Comparison of ENCODE assay signal across 11 cellular contexts in the genomic region with DNA sequence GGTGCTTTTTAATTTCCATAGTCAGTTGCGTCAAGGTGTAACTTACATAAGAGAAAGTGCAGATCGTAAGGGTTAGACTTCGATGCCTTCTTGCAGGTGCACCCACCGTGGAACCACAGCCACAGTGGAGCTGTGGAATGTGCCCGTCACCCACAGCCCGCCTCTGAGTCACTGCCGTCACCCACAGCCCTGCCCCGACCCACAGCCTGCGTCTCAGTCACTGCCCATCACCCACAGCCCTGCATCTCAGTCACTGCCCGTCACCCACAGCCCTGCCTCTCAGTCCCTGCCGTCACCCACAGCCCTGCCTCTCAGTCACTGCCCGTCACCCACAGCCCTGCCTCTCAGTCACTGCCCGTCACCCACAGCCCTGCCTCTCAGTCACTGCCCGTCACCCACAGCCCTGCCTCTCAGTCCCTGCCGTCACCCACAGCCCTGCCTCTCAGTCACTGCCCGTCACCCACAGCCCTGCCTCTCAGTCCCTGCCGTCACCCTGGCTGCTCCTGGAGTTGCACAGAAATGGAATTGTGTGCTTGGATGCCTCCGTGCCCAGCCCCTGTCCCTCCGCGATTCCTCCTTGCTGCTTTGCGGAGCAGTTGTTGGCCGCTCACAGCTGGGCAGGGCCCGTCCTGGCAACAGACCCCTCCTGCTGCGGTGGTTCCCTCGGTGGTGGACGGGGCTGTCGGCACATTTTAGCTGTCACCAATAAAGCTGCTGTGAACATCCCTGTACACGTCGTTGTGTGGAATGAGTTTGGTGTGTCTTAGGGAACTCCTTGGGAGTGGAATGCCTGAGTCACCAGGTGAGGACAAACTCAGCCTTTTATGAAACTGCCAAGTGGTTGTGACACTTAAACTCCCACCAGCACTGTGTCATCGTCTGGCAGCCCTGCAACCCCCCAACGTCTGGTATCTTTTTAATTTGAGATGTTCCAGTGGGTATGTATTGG. TPM values are rescaled to one million over a fixed set of nuclear protein-coding genes. Genes with fewer than 3 reads are reported as not detected.
A peak's percentile ranks its signal among the peaks of the same experiment; 100 is the strongest.
DNase-seq lines count a peak whose midpoint lies in the region; ATAC-seq, FAIRE-seq and TF ChIP-seq lines count a peak whose summit lies in the region.
"Had no signal": no experiment of that assay in that cellular context is flagged by ENCODE, and none has a peak within 500 bp of the region (broad histone marks: within the 10 kb centered on the region; RNA-seq: fewer than 3 reads in every experiment).

No MANE protein-coding gene starts in this region.

- no TSS peak for BruUV-seq in mammary epithelial cell (replicated peaks; lab: Mats Ljungman, UMichigan)

- H4K20me1 ChIP-seq in mammary epithelial cell (ENCODE audit: insufficient read depth, low read length): no peaks in the 10 kb centered on the region

- dilution Hi-C loops in mammary epithelial cell (cut with HindIII; ENCODE audit: low sequenced_read_pairs): loop anchor here (5.0 to 25.0 kb wide), 4 partner anchors 51 to 466 kb away; no protein-coding TSS in a partner anchor

- no peak for FAIRE-seq in GM12892 (lab: Jason Lieb, UNC)
- FAIRE-seq: colon had no signal

- H3K4me2 ChIP-seq in mammary epithelial cell (ENCODE audit: insufficient read depth, low read depth, low read length): peak overlapping the region; percentile 39
- H3K4me2 ChIP-seq: KMS-11 had no signal

- intact Hi-C loops in mammary epithelial cell (cut with micrococcal nuclease): no loop called here

- in situ Hi-C loops in mammary epithelial cell (cut with MboI; ENCODE audit: low sequenced_read_pairs in 2 of 2): no loop called here

- H2AFZ ChIP-seq in mammary epithelial cell (ENCODE audit: low read depth, low read length): peak overlapping the region; percentile 4

- no peak overlapping the region for H3K9ac ChIP-seq in mammary epithelial cell (ENCODE audit: insufficient read depth, low read length)
- H3K9ac ChIP-seq: KMS-11 had no signal

- no peak for TF ChIP-seq POLR2A in GM12892 (IDR thresholded peaks at IDR 0.05; ENCODE audit: low read depth, low read length)

- no peak overlapping the region for H3K27ac ChIP-seq in mammary epithelial cell (ENCODE audit: insufficient read depth, low read depth, low read length)
- H3K27ac ChIP-seq: KMS-11, SK-N-MC had no signal

- H3K4me1 ChIP-seq in mammary epithelial cell (ENCODE audit: insufficient read depth, low read length): peaks cover 41% of the 10 kb centered on the region

- H3K27me3 ChIP-seq in mammary epithelial cell (ENCODE audit: insufficient read depth, low read length): no peaks in the 10 kb centered on the region

- peak; percentile 39 for DNase-seq in stimulated activated naive CD4-positive, alpha-beta T cell treated with Interleukin-2 at 50 U/mL for 16 hours (lab: John Stamatoyannopoulos, UW)
- DNase-seq in stimulated activated naive CD4-positive, alpha-beta T cell (lab: John Stamatoyannopoulos, UW): no peak
- DNase-seq in mammary epithelial cell (peak; percentile 76), renal cortical epithelial cell (ENCODE audit: low read depth) (peak; percentile 68), medulla oblongata (ENCODE audit: extremely low spot score) (no peak), NOMO-1 treated with DMSO at 0.1 percent for 48 hours (lab: John Stamatoyannopoulos, UW; ENCODE audit: unreplicated experiment) (no peak), GM12892 (ENCODE audit: insufficient read length) (no peak), omental fat pad (ENCODE audit: low spot score) (no peak)

- TF ChIP-seq CTCF in mammary epithelial cell (conservative IDR thresholded peaks at IDR 0.05 in 1 of 2, IDR thresholded peaks at IDR 0.05 in 1 of 2; ENCODE audit: extremely low read depth in 1 of 2, insufficient read depth in 1 of 2, low read depth in 1 of 2, low read length in 2 of 2) (no peak), omental fat pad (IDR thresholded peaks at IDR 0.05) (no peak)

- no peak for ATAC-seq in omental fat pad (ENCODE audit: low FRiP score)

- WGBS in mammary epithelial cell (ENCODE audit: low coverage, missing lambda C conversion rate): 24% methylated on average over 18 of the region's 31 CpGs

- CTCF ChIA-PET in mammary epithelial cell (lab: Charles Lee; ENCODE audit: low non-redundant PET): no interaction called here

- no peaks in the 10 kb centered on the region for H3K79me2 ChIP-seq in mammary epithelial cell (ENCODE audit: insufficient read depth, low read length)

- no peaks in the 10 kb centered on the region for H3K36me3 ChIP-seq in mammary epithelial cell (ENCODE audit: insufficient read depth, low read length)

- no peaks in the 10 kb centered on the region for H3K9me3 ChIP-seq in mammary epithelial cell (replicated peaks; ENCODE audit: insufficient read depth, low read length)

- no peak overlapping the region for H3K4me3 ChIP-seq in mammary epithelial cell (replicated peaks in 1 of 3; ENCODE audit: insufficient read depth in 1 of 3, low read depth in 2 of 3, low read length in 3 of 3)
- H3K4me3 ChIP-seq: SK-N-MC had no signal

RNA-seq across cellular contexts. Expression of gene COL6A2, which starts 44.9 kb away (rescaled TPM):
- total RNA-seq in mammary epithelial cell (10 to 100 TPM in 1 of 2 donors, under 1 TPM in 1; 0.87 to 47.0 TPM), renal cortical epithelial cell (60.7 and 70.2 TPM in 2 replicates), omental fat pad (1,000 to 10,000 TPM in 1 of 4 donors, 100 to 1,000 TPM in 3; 480 to 1,153 (median 616) TPM)
- 0.74 TPM for polyA plus RNA-seq in mammary epithelial cell
- polyA minus RNA-seq in mammary epithelial cell: not detected
- 0.28 TPM for polyA plus RNA-seq in GM12892 (2012; ENCODE audit: missing spikeins)

Comparison
In these comparisons a context has a peak if more than half of its experiments do, and no peak if none do; other contexts are left out.
1. DNase-seq: peak in stimulated activated naive CD4-positive, alpha-beta T cell treated with Interleukin-2 at 50 U/mL for 16 hours (single experiment), mammary epithelial cell (single experiment) and renal cortical epithelial cell (single experiment); none in stimulated activated naive CD4-positive, alpha-beta T cell (0 of 6), medulla oblongata (single experiment), NOMO-1 treated with DMSO at 0.1 percent for 48 hours (single experiment), GM12892 (single experiment) and omental fat pad (single experiment).